Comparison of ENCODE assay signal across 16 cellular contexts in the genomic region with DNA sequence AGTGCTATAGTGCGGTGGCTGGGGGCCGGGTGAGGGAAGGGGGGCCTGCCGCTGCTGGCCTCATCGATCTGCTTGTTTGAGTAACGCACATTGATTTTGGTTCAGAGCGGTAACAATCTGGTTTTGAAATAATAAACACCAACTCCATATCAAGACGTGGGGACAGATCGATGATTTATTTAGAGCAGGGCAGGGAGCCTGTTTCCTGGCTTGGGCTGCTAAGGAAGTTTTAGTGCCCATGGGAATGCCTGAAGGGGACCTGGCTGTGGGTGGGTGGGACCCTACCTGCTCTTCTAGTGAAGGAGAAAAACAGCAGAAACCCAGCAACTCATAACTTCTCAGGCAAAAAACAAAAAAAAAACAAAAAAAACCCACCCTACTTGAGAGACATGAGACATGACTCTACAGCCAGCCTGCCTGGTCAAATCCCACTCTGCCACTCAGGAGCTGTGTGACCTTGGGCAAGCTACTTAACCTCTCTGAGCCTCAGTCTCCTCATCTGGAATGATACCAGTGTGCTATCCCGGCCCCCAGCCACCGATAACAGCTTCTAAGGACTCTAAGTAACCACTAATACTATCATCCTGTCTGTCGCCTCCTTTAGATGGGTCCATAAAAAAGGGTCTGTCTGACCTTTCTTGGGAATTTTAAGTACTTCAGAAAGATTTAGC.
DNase-seq lines count a peak whose midpoint lies in the region; ATAC-seq and TF ChIP-seq lines count a peak whose summit lies in the region.
"Had no signal": no experiment of that assay in that cellular context is flagged by ENCODE, and none has a peak within 500 bp of the region (broad histone marks: within the 10 kb centered on the region; RNA-seq: fewer than 3 reads in every experiment).

No MANE protein-coding gene starts in this region.

- H3K27me3 ChIP-seq in breast epithelium (no peaks in the 10 kb centered on the region), psoas muscle (ENCODE audit: insufficient read depth in 3 of 3, low read length in 2 of 3) (no peaks in the 10 kb centered on the region)
- H3K27me3 ChIP-seq: brain microvascular endothelial cell, neutrophil, SJSA1 had no signal

- peaks cover 26% of the 10 kb centered on the region for H3K36me3 Mint-ChIP-seq in MCF 10A (ENCODE audit: insufficient read depth, unreplicated experiment)
- H3K36me3 Mint-ChIP-seq in WTC11, result peaks cover 16% of the 10 kb centered on the region

- WGBS in psoas muscle, 3 donors, result 47 to 67% (median 48%) methylated on average over 11 of the region's 11 CpGs

- H3K36me3 ChIP-seq in breast epithelium (no peaks in the 10 kb centered on the region), psoas muscle (ENCODE audit: insufficient read depth in 1 of 2, low read depth in 1 of 2) (peaks cover 11 to 89% of the 10 kb centered on the region in 2 donors)
- H3K36me3 ChIP-seq: brain microvascular endothelial cell had no signal

- H3K4me3 Mint-ChIP-seq in MCF 10A (ENCODE audit: unreplicated experiment), result no peak overlapping the region
- no peak overlapping the region for H3K4me3 Mint-ChIP-seq in WTC11
- H3K4me3 Mint-ChIP-seq: activated CD4-positive, alpha-beta T cell treated with anti-CD3 and anti-CD28 coated beads, Interleukin-2, amount 10 ng/mL, durations not matched to agents 7 days and 5 days had no signal

- POLR2A ChIA-PET in MCF 10A (lab: Yijun Ruan, JAX) (interaction anchor here (0.6 kb wide), 1 partner anchor 284 kb away, joined by 3 read pairs; no protein-coding TSS in a partner anchor), WTC11 (lab: Charles Lee) (interaction anchor here (0.7 to 1.1 kb wide), 2 partner anchors 8 to 382 kb away, joined by 3 to 4 read pairs; no protein-coding TSS in a partner anchor)

- no peaks in the 10 kb centered on the region for H3K9me3 ChIP-seq in breast epithelium
- H3K9me3 ChIP-seq in psoas muscle, result no peaks in the 10 kb centered on the region
- H3K9me3 ChIP-seq: mucosa of descending colon, neutrophil, SJSA1 had no signal

- H3K27ac ChIP-seq in breast epithelium, result no peak overlapping the region
- peak overlapping the region; percentile 79 for H3K27ac ChIP-seq in psoas muscle
- H3K27ac ChIP-seq: brain microvascular endothelial cell, neutrophil, SJSA1 had no signal

- no TSS peak for BruUV-seq in MCF 10A (replicated peaks; lab: Mats Ljungman, UMichigan)

- intact Hi-C loops in MCF 10A (cut with micrococcal nuclease) (no loop called here), breast epithelium (cut with DNase I; ENCODE audit: low total_unique reads) (no loop called here), psoas muscle (cut with DNase I) (no loop called here), posterior cingulate gyrus (cut with DNase I) (no loop called here)

- H3K4me1 Mint-ChIP-seq in MCF 10A (ENCODE audit: insufficient read depth, unreplicated experiment) (peaks cover 10% of the 10 kb centered on the region), WTC11 (peaks cover 19% of the 10 kb centered on the region)
- H3K4me1 Mint-ChIP-seq: activated CD4-positive, alpha-beta T cell treated with anti-CD3 and anti-CD28 coated beads, Interleukin-2, amount 10 ng/mL, durations not matched to agents 7 days and 5 days had no signal

- ATAC-seq in WTC11 (no peak), left lobe of liver (peak; percentile 31), psoas muscle (no peak), HG02840 (IDR thresholded peaks at IDR 0.05; ENCODE audit: low FRiP score, unreplicated experiment) (no peak), HG02759 (IDR thresholded peaks at IDR 0.05; ENCODE audit: unreplicated experiment) (no peak)
- ATAC-seq: mucosa of descending colon had no signal

- DNase-seq in MCF 10A (ENCODE audit: unreplicated experiment) (no peak), breast epithelium (ENCODE audit: low spot score in 2 of 2) (no peak), WTC11 (ENCODE audit: low spot score) (no peak), left lobe of liver (ENCODE audit: low spot score) (no peak), psoas muscle (no peak), posterior cingulate gyrus (no peak)
- DNase-seq: activated CD4-positive, alpha-beta T cell treated with anti-CD3 and anti-CD28 coated beads, Interleukin-2, amount 10 ng/mL, durations not matched to agents 7 days and 5 days; brain microvascular endothelial cell; mucosa of descending colon; NCI-H2081; NCI-H345; T-helper 2 cell had no signal

- H3K4me3 ChIP-seq in breast epithelium (no peak overlapping the region), psoas muscle (no peak overlapping the region)
- H3K4me3 ChIP-seq: mucosa of descending colon, SJSA1 had no signal

- TF ChIP-seq POLR2A in breast epithelium (IDR thresholded peaks at IDR 0.05), result no peak

- CTCF ChIA-PET in MCF 10A (lab: Yijun Ruan, JAX) (interaction anchor here (0.6 to 2.5 kb wide), 5 partner anchors 8 to 157 kb away, joined by 3 to 18 read pairs (median 4); no protein-coding TSS in a partner anchor), WTC11 (lab: Charles Lee) (interaction anchor here (0.6 to 14.7 kb wide), 19 partner anchors 8 to 382 kb away, joined by 3 to 762 read pairs (median 5); partner anchors contain the start of genes PHF12, PIPOX, SEZ6 and TLCD1)

- no peak for TF ChIP-seq CTCF in MCF 10A (IDR thresholded peaks at IDR 0.05; ENCODE audit: unreplicated experiment)
- no peak for TF ChIP-seq CTCF in breast epithelium (IDR thresholded peaks at IDR 0.05)
- no peak for TF ChIP-seq CTCF in WTC11 (IDR thresholded peaks at IDR 0.05)
- no peak for TF ChIP-seq CTCF in psoas muscle (IDR thresholded peaks at IDR 0.05)

- H3K27me3 Mint-ChIP-seq in MCF 10A (ENCODE audit: insufficient read depth, unreplicated experiment) (no peaks in the 10 kb centered on the region), WTC11 (ENCODE audit: low read depth) (no peaks in the 10 kb centered on the region)
- H3K27me3 Mint-ChIP-seq: activated CD4-positive, alpha-beta T cell treated with anti-CD3 and anti-CD28 coated beads, Interleukin-2, amount 10 ng/mL, durations not matched to agents 7 days and 5 days had no signal

- no peaks in the 10 kb centered on the region for H3K9me3 Mint-ChIP-seq in MCF 10A (ENCODE audit: unreplicated experiment)
- no peaks in the 10 kb centered on the region for H3K9me3 Mint-ChIP-seq in WTC11
- H3K9me3 Mint-ChIP-seq: activated CD4-positive, alpha-beta T cell treated with anti-CD3 and anti-CD28 coated beads, Interleukin-2, amount 10 ng/mL, durations not matched to agents 7 days and 5 days had no signal

- H3K27ac Mint-ChIP-seq in MCF 10A (ENCODE audit: low read depth, unreplicated experiment) (peak overlapping the region; percentile 36), WTC11 (peak overlapping the region; percentile 71)
- H3K27ac Mint-ChIP-seq: activated CD4-positive, alpha-beta T cell treated with anti-CD3 and anti-CD28 coated beads, Interleukin-2, amount 10 ng/mL, durations not matched to agents 7 days and 5 days had no signal

- peaks cover 5 to 22% of the 10 kb centered on the region in 2 donors for H3K4me1 ChIP-seq in breast epithelium
- H3K4me1 ChIP-seq in psoas muscle, result peaks cover 64% of the 10 kb centered on the region
- H3K4me1 ChIP-seq: SJSA1 had no signal

TF ChIP-seq in WTC11, 78 proteins besides CTCF, POLR2A, EP300 and RAD21:
- no peak for TF ChIP-seq SMAD3 (CRISPR knock-in tag; IDR thresholded peaks at IDR 0.05; ENCODE audit: borderline replicate concordance)
- TF ChIP-seq, protein P1, sequence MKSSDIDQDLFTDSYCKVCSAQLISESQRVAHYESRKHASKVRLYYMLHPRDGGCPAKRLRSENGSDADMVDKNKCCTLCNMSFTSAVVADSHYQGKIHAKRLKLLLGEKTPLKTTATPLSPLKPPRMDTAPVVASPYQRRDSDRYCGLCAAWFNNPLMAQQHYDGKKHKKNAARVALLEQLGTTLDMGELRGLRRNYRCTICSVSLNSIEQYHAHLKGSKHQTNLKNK (CRISPR knock-in tag; IDR thresholded peaks at IDR 0.05), result no peak
- no peak for TF ChIP-seq SMAD4 (CRISPR knock-in tag; IDR thresholded peaks at IDR 0.05)
- no peak for TF ChIP-seq CREB1 (CRISPR knock-in tag; IDR thresholded peaks at IDR 0.05)
- TF ChIP-seq TCF7 (CRISPR knock-in tag; IDR thresholded peaks at IDR 0.05; ENCODE audit: low read depth), result no peak
- TF ChIP-seq TEAD1 (CRISPR knock-in tag; IDR thresholded peaks at IDR 0.05), result no peak
